Comparison of ENCODE assay signal across 8 cellular contexts in genomic region chr4:78057135-78057599, GRCh38. TPM values are rescaled to one million over a fixed set of nuclear protein-coding genes. Genes with fewer than 3 reads are reported as not detected.
DNase-seq lines count a peak whose midpoint lies in the region; ATAC-seq, FAIRE-seq and TF ChIP-seq lines count a peak whose summit lies in the region.

TSS of gene FRAS1 (plus strand) at chr4:78057323. CDS start at chr4:78058010, 687 bp downstream.

- no peaks in the 10 kb centered on the region for H4K20me1 ChIP-seq in OCI-LY1 (ENCODE audit: insufficient read depth, low read length)

- peak; percentile 11; the same call in 1 of the 2 replicates for TF ChIP-seq CTCF in OCI-LY1 (IDR thresholded peaks at IDR 0.05; ENCODE audit: low read length)
- no peak for TF ChIP-seq CTCF in breast epithelium (IDR thresholded peaks at IDR 0.05)

- no peaks in the 10 kb centered on the region for H3K9me3 ChIP-seq in OCI-LY1 (ENCODE audit: low read length)
- no peaks in the 10 kb centered on the region for H3K9me3 ChIP-seq in breast epithelium
- no peaks in the 10 kb centered on the region for H3K9me3 ChIP-seq in small intestine (ENCODE audit: control insufficient read depth, low read depth)

- H3K4me3 ChIP-seq in OCI-LY1 (ENCODE audit: low read depth, low read length, poor library complexity, severe bottlenecking) (peak within 1 kb of the TSS; percentile 61), breast epithelium (peak within 1 kb of the TSS; percentile 56 to 83 (median 62)), small intestine (ENCODE audit: low read depth in 1 of 2, low read length in 2 of 2) (peak within 1 kb of the TSS; percentile 41 to 49)

- WGBS in small intestine, 3 donors, result 0 to 2% (median 1%) methylated on average over 32 to 39 of the region's 39 CpGs

- no peak for FAIRE-seq in small intestine (lab: Jason Lieb, UNC)

- H3K4me1 ChIP-seq in OCI-LY1 (ENCODE audit: insufficient read depth, low read length, severe bottlenecking) (peaks cover 21% of the 10 kb centered on the region), breast epithelium (no peaks in the 10 kb centered on the region), small intestine (ENCODE audit: control insufficient read depth in 2 of 2, insufficient read depth in 1 of 2, low read depth in 1 of 2, low read length in 1 of 2) (peaks cover 0 to 3% of the 10 kb centered on the region in 2 donors)

- no peak within 1 kb of the TSS for H2AFZ ChIP-seq in OCI-LY1 (ENCODE audit: low read length)

- DNase-seq in activated effector memory CD4-positive, alpha-beta T cell treated with anti-CD3 and anti-CD28 coated beads, Interleukin-2, amount 50 U/mL, for 16 hours, result peak; percentile 63
- no peak for DNase-seq in activated effector memory CD4-positive, alpha-beta T cell treated with Interleukin-2 at 50 U/mL for 16 hours
- DNase-seq in breast epithelium (ENCODE audit: low spot score in 2 of 2) (no peak), islet precursor cell (peak; percentile 84), small intestine (peak; percentile 9)

- no peaks in the 10 kb centered on the region for H3K27me3 ChIP-seq in OCI-LY1 (ENCODE audit: insufficient read depth, low read length)
- H3K27me3 ChIP-seq in breast epithelium, result no peaks in the 10 kb centered on the region
- H3K27me3 ChIP-seq in small intestine (ENCODE audit: control insufficient read depth in 2 of 2, insufficient read depth in 2 of 2, low read length in 2 of 2), result peaks cover 0 to 10% of the 10 kb centered on the region in 2 donors

- H3K36me3 ChIP-seq in OCI-LY1 (ENCODE audit: insufficient read depth, low read length), result no peaks in the 10 kb centered on the region
- no peaks in the 10 kb centered on the region for H3K36me3 ChIP-seq in breast epithelium
- H3K36me3 ChIP-seq in small intestine (ENCODE audit: control insufficient read depth in 2 of 2, insufficient read depth in 2 of 2, low read length in 2 of 2), result no peaks in the 10 kb centered on the region

- no peaks in the 10 kb centered on the region for H3K79me2 ChIP-seq in OCI-LY1 (ENCODE audit: insufficient read depth, low read length)

- H3K27ac ChIP-seq in OCI-LY1 (ENCODE audit: low read depth, low read length, poor library complexity, severe bottlenecking) (no peak within 1 kb of the TSS), breast epithelium (peak within 1 kb of the TSS; percentile 63 to 83), small intestine (ENCODE audit: low read depth in 1 of 2, low read length in 1 of 2) (no peak within 1 kb of the TSS)

- H3K9me2 ChIP-seq in OCI-LY1 (ENCODE audit: low read depth, low read length), result no peaks in the 10 kb centered on the region

- ATAC-seq in HG03064 (IDR thresholded peaks at IDR 0.05; ENCODE audit: low read depth, unreplicated experiment), result peak; percentile 10
- no peak for ATAC-seq in GM18867 (IDR thresholded peaks at IDR 0.05; ENCODE audit: unreplicated experiment)

- H3F3A ChIP-seq in OCI-LY1 (ENCODE audit: insufficient read depth, low read length), result no peaks in the 10 kb centered on the region

- peak within 1 kb of the TSS; percentile 91 for H3K4me2 ChIP-seq in OCI-LY1 (ENCODE audit: low read length)

- intact Hi-C loops in breast epithelium (cut with DNase I; ENCODE audit: low total_unique reads), result no loop called here

- no peak for TF ChIP-seq POLR2A in breast epithelium (IDR thresholded peaks at IDR 0.05)

- peak within 1 kb of the TSS; percentile 30; the same call in 1 of the 2 replicates for H3K9ac ChIP-seq in OCI-LY1 (ENCODE audit: low read length)

RNA-seq across cellular contexts. Expression of gene FRAS1, which starts in this region (rescaled TPM):
- 1 to 10 TPM; 4.9 to 7.5 (median 6.6) TPM for total RNA-seq in breast epithelium
- under 1 TPM in 1 of 3 donors, not detected in 2; 0.16 TPM for polyA plus RNA-seq in small intestine

Comparison
In these comparisons a context has a peak if more than half of its experiments do, and no peak if none do; other contexts are left out.
1. DNase-seq: peak in activated effector memory CD4-positive, alpha-beta T cell treated with anti-CD3 and anti-CD28 coated beads, Interleukin-2, amount 50 U/mL, for 16 hours (single experiment) and islet precursor cell (single experiment); none in activated effector memory CD4-positive, alpha-beta T cell treated with Interleukin-2 at 50 U/mL for 16 hours (single experiment) and breast epithelium (0 of 2).
2. Peak in DNase-seq and H3K4me3 ChIP-seq in small intestine; RNA of the gene not detected or under 1 TPM.
3. H3K27ac ChIP-seq: peak in breast epithelium (2 of 2); none in OCI-LY1 (single experiment) and small intestine (0 of 2).
4. Peak in every context shown above with its lines, with median percentiles within 50 percentile points of each other: H3K4me3 ChIP-seq.